8 cellular contexts compared by ENCODE assay signal in the genomic region with DNA sequence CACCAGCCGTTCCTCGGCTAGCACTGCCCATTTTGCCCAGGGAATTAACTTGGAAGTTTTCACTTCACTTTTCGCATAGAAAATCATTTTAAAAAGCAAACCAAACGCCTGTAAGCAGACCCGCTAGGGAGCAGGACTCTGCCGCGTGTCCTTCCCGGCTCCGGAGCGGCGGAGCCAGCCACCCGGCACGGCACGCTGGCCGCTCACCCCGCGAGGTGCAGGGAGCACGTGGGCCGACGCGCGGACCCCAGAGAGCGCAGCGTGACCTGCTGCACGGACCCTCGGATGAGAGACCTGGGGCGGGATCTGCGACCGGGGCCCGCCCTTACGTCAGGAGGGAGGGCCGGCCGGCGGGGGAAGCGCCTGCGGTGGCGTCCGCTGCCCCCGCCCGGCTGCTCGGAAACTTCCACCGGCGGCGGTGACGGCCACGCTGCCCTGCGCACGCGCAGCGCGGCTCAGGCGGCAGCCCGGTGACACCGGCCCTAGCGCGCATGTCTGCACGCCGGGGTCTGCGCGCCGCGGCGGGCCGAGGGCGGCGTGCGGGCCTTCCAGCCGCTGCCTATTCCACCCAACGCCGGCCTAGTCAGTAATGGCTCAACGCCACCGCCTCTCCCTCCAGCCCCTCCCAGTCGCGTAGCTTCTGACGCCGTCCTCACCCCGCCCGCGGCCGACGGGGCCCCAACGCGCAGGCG.
A peak's percentile ranks its signal among the peaks of the same experiment; 100 is the strongest.
DNase-seq lines count a peak whose midpoint lies in the region; ATAC-seq, FAIRE-seq and TF ChIP-seq lines count a peak whose summit lies in the region.

No MANE protein-coding gene starts in this region.

- 0 out of 2 replicates have a peak overlapping the region, but pooled peaks have one; percentile 59 for H2AFZ ChIP-seq in OCI-LY3 (ENCODE audit: low read depth, low read length)

- H4K20me1 ChIP-seq in OCI-LY3 (ENCODE audit: insufficient read depth, low read length) = peaks cover 32% of the 10 kb centered on the region

- peak overlapping the region; percentile 95 for H3K27ac ChIP-seq in HUES48 (ENCODE audit: low read depth, low read length)
- H3K27ac ChIP-seq in OCI-LY3 (ENCODE audit: low read length) = peak overlapping the region; percentile 91
- peak overlapping the region; percentile 95 for H3K27ac ChIP-seq in epithelial cell of prostate
- peak overlapping the region; percentile 95 to 97 for H3K27ac ChIP-seq in mucosa of rectum (ENCODE audit: low read depth in 2 of 2, low read length in 2 of 2)

- peak; percentile 33 for DNase-seq in D721Med (ENCODE audit: insufficient read length, low spot score)
- peak; percentile 94 for DNase-seq in activated T-cell treated with anti-CD3 and anti-CD28 coated beads for 4 hours
- DNase-seq in epithelial cell of prostate (ENCODE audit: low read depth, low spot score) = peak; percentile 69
- peak; percentile 96 for DNase-seq in stimulated activated CD8-positive, alpha-beta memory T cell treated with anti-CD3 and anti-CD28 coated beads, Interleukin-4, amount 100 ng/mL, for 48 hours

- TF ChIP-seq CTCF in D721Med (IDR thresholded peaks at IDR 0.05; ENCODE audit: insufficient read depth, missing control alignments) (no peak), OCI-LY3 (IDR thresholded peaks at IDR 0.05; ENCODE audit: low read depth, low read length) (no peak)

- no peaks in the 10 kb centered on the region for H3K9me3 ChIP-seq in HUES48 (ENCODE audit: control insufficient read depth, insufficient read depth, low read length)
- no peaks in the 10 kb centered on the region for H3K9me3 ChIP-seq in OCI-LY3 (ENCODE audit: insufficient read depth, low read length)
- no peaks in the 10 kb centered on the region for H3K9me3 ChIP-seq in mucosa of rectum (ENCODE audit: control insufficient read depth in 2 of 2, low read length in 2 of 2)

- H3K9ac ChIP-seq in HUES48 (ENCODE audit: low read depth, low read length) (peak overlapping the region; percentile 77), OCI-LY3 (ENCODE audit: low read length) (peak overlapping the region; percentile 95), mucosa of rectum (ENCODE audit: low read depth in 1 of 2, low read length in 2 of 2) (peak overlapping the region; percentile 80 to 89)

- peaks cover 20% of the 10 kb centered on the region for H3K4me1 ChIP-seq in HUES48 (ENCODE audit: control insufficient read depth, insufficient read depth, low read length)
- H3K4me1 ChIP-seq in OCI-LY3 (ENCODE audit: low read length) = peaks cover 39% of the 10 kb centered on the region
- H3K4me1 ChIP-seq in mucosa of rectum (ENCODE audit: control insufficient read depth in 2 of 2, insufficient read depth in 2 of 2, low read length in 2 of 2) = peaks cover 23 to 35% of the 10 kb centered on the region in 2 donors

- no peak for FAIRE-seq in D721Med (lab: Jason Lieb, UNC)

- H3K36me3 ChIP-seq in HUES48 (ENCODE audit: control insufficient read depth, insufficient read depth, low read length) = peaks cover 8% of the 10 kb centered on the region; the same call in 1 of the 2 replicates
- peaks cover 21% of the 10 kb centered on the region for H3K36me3 ChIP-seq in OCI-LY3 (replicated peaks; ENCODE audit: low read depth, low read length)
- H3K36me3 ChIP-seq in mucosa of rectum (ENCODE audit: control insufficient read depth in 2 of 2, insufficient read depth in 2 of 2, low read length in 2 of 2) = no peaks in the 10 kb centered on the region

- H3K27me3 ChIP-seq in HUES48 (ENCODE audit: control insufficient read depth, insufficient read depth, low read length) (peaks cover 8% of the 10 kb centered on the region; the same call in 1 of the 2 replicates), OCI-LY3 (ENCODE audit: low read depth, low read length) (no peaks in the 10 kb centered on the region), mucosa of rectum (ENCODE audit: control insufficient read depth in 2 of 2, insufficient read depth in 2 of 2, low read length in 2 of 2) (peaks cover 0 to 4% of the 10 kb centered on the region in 2 donors)

- ATAC-seq in GM21515 (IDR thresholded peaks at IDR 0.05; ENCODE audit: unreplicated experiment) = peak; percentile 61

- H3K4me2 ChIP-seq in OCI-LY3 (ENCODE audit: low read length) = peak overlapping the region; percentile 82

- peak overlapping the region; percentile 77 for H3K4me3 ChIP-seq in HUES48 (ENCODE audit: low read depth, low read length)
- H3K4me3 ChIP-seq in OCI-LY3 (ENCODE audit: low read length) = peak overlapping the region; percentile 94
- H3K4me3 ChIP-seq in mucosa of rectum (ENCODE audit: low read length in 2 of 2) = peak overlapping the region; percentile 74 to 84

- peaks cover 39% of the 10 kb centered on the region for H3K79me2 ChIP-seq in OCI-LY3 (ENCODE audit: low read length)

Comparison
In these comparisons a context has a peak if more than half of its experiments do, and no peak if none do; other contexts are left out.
1. Peak in every context shown above with its lines: DNase-seq, ATAC-seq, H3K4me3 ChIP-seq and H3K27ac ChIP-seq.
2. DNase-seq: peak in every context shown above with its lines; median percentile 96 in stimulated activated CD8-positive, alpha-beta memory T cell treated with anti-CD3 and anti-CD28 coated beads, Interleukin-4, amount 100 ng/mL, for 48 hours; 94 in activated T-cell treated with anti-CD3 and anti-CD28 coated beads for 4 hours; 69 in epithelial cell of prostate; 33 in D721Med.